In the genomic region with DNA sequence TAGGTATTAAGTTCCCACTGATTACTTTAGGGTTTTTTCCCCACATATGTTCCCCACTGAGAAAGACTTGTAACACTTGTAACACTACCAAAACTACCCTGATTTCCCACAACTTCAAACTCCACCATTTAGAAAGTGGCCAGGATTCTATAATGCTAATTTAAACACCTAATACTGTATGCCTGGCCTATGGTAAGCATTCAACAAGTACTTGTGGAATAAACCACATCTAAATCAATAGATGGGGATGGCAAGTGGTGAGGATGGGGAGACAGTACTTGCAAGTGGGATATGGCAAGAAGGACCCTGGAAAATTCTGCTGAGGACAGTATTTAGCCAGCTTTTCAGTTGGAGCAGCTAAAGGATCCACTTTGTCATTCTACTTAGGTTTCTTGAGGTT, we compare ENCODE assay signal across 32 cellular contexts.
"Had no signal": no experiment of that assay in that cellular context is flagged by ENCODE, and none has a peak within 500 bp of the region (broad histone marks: within the 10 kb centered on the region; RNA-seq: fewer than 3 reads in every experiment).

No MANE protein-coding gene starts in this region.

- H3K36me3 ChIP-seq: left lung, lower lobe of right lung, pancreas, prostate gland, stomach, suprapubic skin, thoracic aorta, tibial artery, upper lobe of right lung had no signal

- DNase-seq: hippocampal formation; immature natural killer cell; kidney; left colon; left lung; lower lobe of right lung; mammary epithelial cell; mesendoderm; mucosa of descending colon; naive thymus-derived CD8-positive, alpha-beta T cell; nucleus accumbens; pancreas; posterior cingulate gyrus; retina; right cardiac atrium; stimulated activated CD4-positive, alpha-beta T cell treated with anti-CD3 and anti-CD28 coated beads, Interleukin-12 subunit alpha, Interleukin-12 subunit beta, amount 100 ng/mL, for 4 hours; stimulated activated CD4-positive, alpha-beta T cell treated with anti-CD3 and anti-CD28 coated beads, Interleukin-15, amount 100 ng/mL, for 24 hours; stimulated activated CD4-positive, alpha-beta T cell treated with anti-CD3 and anti-CD28 coated beads, Interleukin-2, amount 100 ng/mL, for 24 hours; stimulated activated CD4-positive, alpha-beta T cell treated with anti-CD3 and anti-CD28 coated beads, Interleukin-4, amount 100 ng/mL, for 1 hour; stimulated activated naive CD4-positive, alpha-beta T cell treated with Interleukin-2 at 50 U/mL for 16 hours; stomach; tibial artery; trophoblast cell; upper lobe of right lung had no signal

- H3K27ac ChIP-seq: left lung, lower lobe of right lung, pancreas, prostate gland, skin epidermis, stomach, suprapubic skin, thoracic aorta, upper lobe of right lung had no signal

- ATAC-seq: left colon; left lung; lower lobe of right lung; mucosa of descending colon; naive thymus-derived CD8-positive, alpha-beta T cell; pancreas; right cardiac atrium; sciatic nerve; upper lobe of right lung had no signal

- H3K27me3 ChIP-seq: left lung, pancreas, stomach, suprapubic skin, tibial artery, upper lobe of right lung had no signal

- H3K36me3 Mint-ChIP-seq: immature natural killer cell; mesothelial cell of epicardium; naive thymus-derived CD8-positive, alpha-beta T cell had no signal

- H3K4me3 Mint-ChIP-seq: immature natural killer cell; mesothelial cell of epicardium; naive thymus-derived CD8-positive, alpha-beta T cell; nephron; neural crest cell had no signal

- H3K27ac Mint-ChIP-seq: immature natural killer cell, mesothelial cell of epicardium, nephron had no signal

- H3K9me3 ChIP-seq: left lung, lower lobe of right lung, mucosa of descending colon, pancreas, prostate gland, stomach, suprapubic skin, thoracic aorta, tibial artery, upper lobe of right lung had no signal

- H3K4me1 Mint-ChIP-seq: immature natural killer cell, neural crest cell had no signal

- H3K4me1 ChIP-seq: left lung, lower lobe of right lung, pancreas, prostate gland, suprapubic skin, upper lobe of right lung had no signal

- H3K9me3 Mint-ChIP-seq: immature natural killer cell; mesothelial cell of epicardium; naive thymus-derived CD8-positive, alpha-beta T cell; nephron; neural crest cell had no signal

- H3K4me3 ChIP-seq: left lung, lower lobe of right lung, mucosa of descending colon, pancreas, prostate gland, skin epidermis, stomach, suprapubic skin, thoracic aorta, tibial artery, upper lobe of right lung had no signal
